ENCODE assay signal across 1 cellular context in genomic region chr6:21071783-21072468, GRCh38.
TF ChIP-seq lines count a peak whose summit lies in the region.

No MANE protein-coding gene starts in this region.

TF ChIP-seq in WTC11, 78 proteins besides CTCF, POLR2A, EP300 and RAD21 (continued from another document):
- TF ChIP-seq PRDM15 (CRISPR knock-in tag; IDR thresholded peaks at IDR 0.05) (no peak), SMAD3 (CRISPR knock-in tag; IDR thresholded peaks at IDR 0.05; ENCODE audit: borderline replicate concordance) (no peak), MXD4 (CRISPR knock-in tag; IDR thresholded peaks at IDR 0.05; ENCODE audit: borderline replicate concordance) (no peak), CREB1 (CRISPR knock-in tag; IDR thresholded peaks at IDR 0.05) (no peak), ZNF512 (CRISPR knock-in tag; IDR thresholded peaks at IDR 0.05; ENCODE audit: borderline replicate concordance) (no peak), ZMAT4 (CRISPR knock-in tag; IDR thresholded peaks at IDR 0.05) (no peak)
